Comparison of ENCODE assay signal across 9 cellular contexts in genomic region chr4:6732441-6733357, GRCh38. TPM values are rescaled to one million over a fixed set of nuclear protein-coding genes. Genes with fewer than 3 reads are reported as not detected.
DNase-seq lines count a peak whose midpoint lies in the region; ATAC-seq lines count a peak whose summit lies in the region.
"Had no signal": no experiment of that assay in that cellular context is flagged by ENCODE, and none has a peak within 500 bp of the region (broad histone marks: within the 10 kb centered on the region; RNA-seq: fewer than 3 reads in every experiment).

No MANE protein-coding gene starts in this region.

- H3K27me3 ChIP-seq in naive thymus-derived CD4-positive, alpha-beta T cell (ENCODE audit: control insufficient read depth in 2 of 2, insufficient read depth in 2 of 2, low read length in 2 of 2) = no peaks in the 10 kb centered on the region

- POLR2A ChIA-PET in naive thymus-derived CD4-positive, alpha-beta T cell (lab: Charles Lee) = no interaction called here
- POLR2A ChIA-PET in activated CD8-positive, alpha-beta T cell treated with anti-CD3 and anti-CD28 coated beads, Interleukin-2, amount 10 ng/mL, durations not matched to agents 7 days and 5 days (lab: Charles Lee) = no interaction called here
- POLR2A ChIA-PET in naive thymus-derived CD8-positive, alpha-beta T cell (lab: Charles Lee) = no interaction called here

- H3K36me3 Mint-ChIP-seq in naive thymus-derived CD4-positive, alpha-beta T cell = no peaks in the 10 kb centered on the region
- no peaks in the 10 kb centered on the region for H3K36me3 Mint-ChIP-seq in activated CD8-positive, alpha-beta T cell treated with anti-CD3 and anti-CD28 coated beads, Interleukin-2, amount 10 ng/mL, durations not matched to agents 7 days and 5 days (ENCODE audit: low read depth)
- H3K36me3 Mint-ChIP-seq in naive thymus-derived CD8-positive, alpha-beta T cell = no peaks in the 10 kb centered on the region

- H3K27ac Mint-ChIP-seq in naive thymus-derived CD4-positive, alpha-beta T cell = no peak overlapping the region
- no peak overlapping the region for H3K27ac Mint-ChIP-seq in activated CD8-positive, alpha-beta T cell treated with anti-CD3 and anti-CD28 coated beads, Interleukin-2, amount 10 ng/mL, durations not matched to agents 7 days and 5 days
- no peak overlapping the region for H3K27ac Mint-ChIP-seq in naive thymus-derived CD8-positive, alpha-beta T cell

- H3K9me3 Mint-ChIP-seq in naive thymus-derived CD4-positive, alpha-beta T cell = no peaks in the 10 kb centered on the region
- H3K9me3 Mint-ChIP-seq in activated CD8-positive, alpha-beta T cell treated with anti-CD3 and anti-CD28 coated beads, Interleukin-2, amount 10 ng/mL, durations not matched to agents 7 days and 5 days (ENCODE audit: insufficient read depth) = no peaks in the 10 kb centered on the region
- H3K9me3 Mint-ChIP-seq in naive thymus-derived CD8-positive, alpha-beta T cell = no peaks in the 10 kb centered on the region

- peaks cover 0 to 6% (median 0%) of the 10 kb centered on the region in 5 donors for H3K27me3 Mint-ChIP-seq in naive thymus-derived CD4-positive, alpha-beta T cell
- peaks cover 5% of the 10 kb centered on the region for H3K27me3 Mint-ChIP-seq in activated CD8-positive, alpha-beta T cell treated with anti-CD3 and anti-CD28 coated beads, Interleukin-2, amount 10 ng/mL, durations not matched to agents 7 days and 5 days (ENCODE audit: low read depth)
- peaks cover 0 to 2% (median 0%) of the 10 kb centered on the region in 5 donors for H3K27me3 Mint-ChIP-seq in naive thymus-derived CD8-positive, alpha-beta T cell

- H3K9me3 ChIP-seq in naive thymus-derived CD4-positive, alpha-beta T cell (ENCODE audit: control insufficient read depth in 2 of 3, low read length in 3 of 3) = no peaks in the 10 kb centered on the region

- DNase-seq in Ammon's horn (ENCODE audit: low spot score) = peak; percentile 79
- peak; percentile 90 for DNase-seq in OCI-M1 (lab: John Stamatoyannopoulos, UW)
- no peak for DNase-seq in naive thymus-derived CD4-positive, alpha-beta T cell
- no peak for DNase-seq in activated CD8-positive, alpha-beta T cell treated with anti-CD3 and anti-CD28 coated beads, Interleukin-2, amount 10 ng/mL, durations not matched to agents 7 days and 5 days
- no peak for DNase-seq in activated T-cell treated with anti-CD3 and anti-CD28 coated beads for 4 hours
- no peak for DNase-seq in naive thymus-derived CD8-positive, alpha-beta T cell
- DNase-seq: NCI-H2029 treated with DMSO at 0.1 percent for 48 hours had no signal

- peak; percentile 91 for ATAC-seq in esophagus mucosa
- peak; percentile 57 for ATAC-seq in naive thymus-derived CD4-positive, alpha-beta T cell
- no peak for ATAC-seq in activated CD8-positive, alpha-beta T cell treated with anti-CD3 and anti-CD28 coated beads, Interleukin-2, amount 10 ng/mL, durations not matched to agents 7 days and 5 days
- ATAC-seq in HG03565 (IDR thresholded peaks at IDR 0.05; ENCODE audit: unreplicated experiment) = no peak
- ATAC-seq in naive thymus-derived CD8-positive, alpha-beta T cell = no peak

- intact Hi-C loops in naive thymus-derived CD4-positive, alpha-beta T cell (cut with micrococcal nuclease) = no loop called here

- no peak overlapping the region for H3K4me3 Mint-ChIP-seq in naive thymus-derived CD4-positive, alpha-beta T cell
- no peak overlapping the region for H3K4me3 Mint-ChIP-seq in activated CD8-positive, alpha-beta T cell treated with anti-CD3 and anti-CD28 coated beads, Interleukin-2, amount 10 ng/mL, durations not matched to agents 7 days and 5 days
- H3K4me3 Mint-ChIP-seq in naive thymus-derived CD8-positive, alpha-beta T cell = no peak overlapping the region

- no peak overlapping the region for H3K4me3 ChIP-seq in naive thymus-derived CD4-positive, alpha-beta T cell (ENCODE audit: low read length)

- CTCF ChIA-PET in naive thymus-derived CD4-positive, alpha-beta T cell (lab: Charles Lee) = interaction anchor here (0.9 kb wide), 1 partner anchor 278 kb away, joined by 3 read pairs; no protein-coding TSS in a partner anchor
- CTCF ChIA-PET in activated CD8-positive, alpha-beta T cell treated with anti-CD3 and anti-CD28 coated beads, Interleukin-2, amount 10 ng/mL, durations not matched to agents 7 days and 5 days (lab: Charles Lee) = no interaction called here

- peaks cover 4 to 11% (median 10%) of the 10 kb centered on the region in 7 donors for H3K4me1 Mint-ChIP-seq in naive thymus-derived CD4-positive, alpha-beta T cell
- peaks cover 5% of the 10 kb centered on the region for H3K4me1 Mint-ChIP-seq in activated CD8-positive, alpha-beta T cell treated with anti-CD3 and anti-CD28 coated beads, Interleukin-2, amount 10 ng/mL, durations not matched to agents 7 days and 5 days (ENCODE audit: low read depth)
- peaks cover 2 to 11% (median 6%) of the 10 kb centered on the region in 4 donors for H3K4me1 Mint-ChIP-seq in naive thymus-derived CD8-positive, alpha-beta T cell

- no peak overlapping the region for H3K27ac ChIP-seq in naive thymus-derived CD4-positive, alpha-beta T cell (ENCODE audit: low read depth, low read length)

- H3K36me3 ChIP-seq in naive thymus-derived CD4-positive, alpha-beta T cell (ENCODE audit: control insufficient read depth in 2 of 3, insufficient read depth in 3 of 3, low read length in 3 of 3) = no peaks in the 10 kb centered on the region

- no peaks in the 10 kb centered on the region for H3K4me1 ChIP-seq in naive thymus-derived CD4-positive, alpha-beta T cell (ENCODE audit: control insufficient read depth in 2 of 2, insufficient read depth in 2 of 2, low read length in 2 of 2)

RNA-seq across cellular contexts. Expression of gene BLOC1S4, which starts 16.7 kb away (rescaled TPM):
- 9.8 TPM for total RNA-seq in esophagus mucosa
- 10 to 100 TPM; 18.7 to 45.9 (median 25.0) TPM for total RNA-seq in naive thymus-derived CD4-positive, alpha-beta T cell
- polyA plus RNA-seq in naive thymus-derived CD4-positive, alpha-beta T cell = 10 to 100 TPM; 69.6 to 80.3 TPM
- 10 to 100 TPM; 19.6 to 21.5 TPM for total RNA-seq in activated CD8-positive, alpha-beta T cell treated with anti-CD3 and anti-CD28 coated beads, Interleukin-2, amount 10 ng/mL, durations not matched to agents 7 days and 5 days
- total RNA-seq in naive thymus-derived CD8-positive, alpha-beta T cell = 10 to 100 TPM; 38.7 to 40.0 TPM
- polyA plus RNA-seq in naive thymus-derived CD8-positive, alpha-beta T cell = 10 to 100 TPM; 65.8 to 81.6 (median 75.4) TPM

RNA-seq across cellular contexts. Expression of gene MRFAP1L1, which starts 23.0 kb away (rescaled TPM):
- 28.1 TPM for total RNA-seq in esophagus mucosa
- total RNA-seq in naive thymus-derived CD4-positive, alpha-beta T cell = 100 to 1,000 TPM in 2 of 5 experiments, 10 to 100 TPM in 3; 24.8 to 124 (median 73.6) TPM
- polyA plus RNA-seq in naive thymus-derived CD4-positive, alpha-beta T cell = 100 to 1,000 TPM; 116 to 160 TPM
- 10 to 100 TPM; 65.5 to 67.4 TPM for total RNA-seq in activated CD8-positive, alpha-beta T cell treated with anti-CD3 and anti-CD28 coated beads, Interleukin-2, amount 10 ng/mL, durations not matched to agents 7 days and 5 days
- 100 to 1,000 TPM; 123 to 127 TPM for total RNA-seq in naive thymus-derived CD8-positive, alpha-beta T cell
- 100 to 1,000 TPM; 102 to 124 (median 105) TPM for polyA plus RNA-seq in naive thymus-derived CD8-positive, alpha-beta T cell

RNA-seq across cellular contexts. Expression of gene S100P, which starts 39.0 kb away (rescaled TPM):
- 1,144 TPM for total RNA-seq in esophagus mucosa
- 10 to 100 TPM in 2 of 5 experiments, 1 to 10 TPM in 1, under 1 TPM in 1, not detected in 1; 0.65 to 15.7 (median 8.0) TPM for total RNA-seq in naive thymus-derived CD4-positive, alpha-beta T cell
- not detected for polyA plus RNA-seq in naive thymus-derived CD4-positive, alpha-beta T cell
- 1 to 10 TPM; 8.3 to 8.5 TPM for total RNA-seq in activated CD8-positive, alpha-beta T cell treated with anti-CD3 and anti-CD28 coated beads, Interleukin-2, amount 10 ng/mL, durations not matched to agents 7 days and 5 days
- 1 to 10 TPM in 1 of 2 experiments, under 1 TPM in 1; 0.39 to 3.0 TPM for total RNA-seq in naive thymus-derived CD8-positive, alpha-beta T cell
- 1 to 10 TPM in 1 of 3 donors, not detected in 2; 3.2 TPM for polyA plus RNA-seq in naive thymus-derived CD8-positive, alpha-beta T cell

RNA-seq across cellular contexts. Expression of gene KIAA0232, which starts 49.8 kb away (rescaled TPM):
- total RNA-seq in esophagus mucosa = 20.9 TPM
- 10 to 100 TPM; 15.7 to 24.2 (median 19.8) TPM for total RNA-seq in naive thymus-derived CD4-positive, alpha-beta T cell
- polyA plus RNA-seq in naive thymus-derived CD4-positive, alpha-beta T cell = 10 to 100 TPM; 12.0 to 13.3 TPM
- 10 to 100 TPM; 18.4 to 19.5 TPM for total RNA-seq in activated CD8-positive, alpha-beta T cell treated with anti-CD3 and anti-CD28 coated beads, Interleukin-2, amount 10 ng/mL, durations not matched to agents 7 days and 5 days
- total RNA-seq in naive thymus-derived CD8-positive, alpha-beta T cell = 10 to 100 TPM; 29.9 to 31.0 TPM
- polyA plus RNA-seq in naive thymus-derived CD8-positive, alpha-beta T cell = 10 to 100 TPM; 11.9 to 15.4 (median 13.7) TPM

Comparison
In these comparisons a context has a peak if more than half of its experiments do, and no peak if none do; other contexts are left out.
1. DNase-seq: peak in Ammon's horn (single experiment) and OCI-M1 (single experiment); none in naive thymus-derived CD4-positive, alpha-beta T cell (0 of 9), activated CD8-positive, alpha-beta T cell treated with anti-CD3 and anti-CD28 coated beads, Interleukin-2, amount 10 ng/mL, durations not matched to agents 7 days and 5 days (single experiment), activated T-cell treated with anti-CD3 and anti-CD28 coated beads for 4 hours (single experiment) and naive thymus-derived CD8-positive, alpha-beta T cell (0 of 10).
2. ATAC-seq: peak in esophagus mucosa (single experiment) and naive thymus-derived CD4-positive, alpha-beta T cell (single experiment); none in activated CD8-positive, alpha-beta T cell treated with anti-CD3 and anti-CD28 coated beads, Interleukin-2, amount 10 ng/mL, durations not matched to agents 7 days and 5 days (single experiment), HG03565 (single experiment) and naive thymus-derived CD8-positive, alpha-beta T cell (0 of 2).
3. RNA of gene S100P, which starts 39.0 kb away (total RNA-seq): 1,144 TPM in esophagus mucosa (single experiment); 8.3 to 8.5 TPM in activated CD8-positive, alpha-beta T cell treated with anti-CD3 and anti-CD28 coated beads, Interleukin-2, amount 10 ng/mL, durations not matched to agents 7 days and 5 days, 0.39 to 3.0 TPM in naive thymus-derived CD8-positive, alpha-beta T cell and 0.65 to 15.7 TPM in naive thymus-derived CD4-positive, alpha-beta T cell; every median in the first group is over 10 times any median in the second.